Comparison of ENCODE assay signal across 8 cellular contexts in genomic region chr21:42199488-42200463, GRCh38. TPM values are rescaled to one million over a fixed set of nuclear protein-coding genes. Genes with fewer than 3 reads are reported as not detected.
DNase-seq lines count a peak whose midpoint lies in the region; ATAC-seq and TF ChIP-seq lines count a peak whose summit lies in the region.

No MANE protein-coding gene starts in this region.

- intact Hi-C loops in activated T-helper 1 cell treated with anti-CD3 and anti-CD28 coated beads, Interleukin-12 subunit alpha, Interleukin-12 subunit beta, Interleukin-2, Interleukin-4 antibody, amounts not matched to agents 30 ng/mL and 10 ng/mL and 1 ng/mL, durations not matched to agents 14 hours and 24 hours and 36 hours (cut with micrococcal nuclease): no loop called here

- DNase-seq in NCI-H510A treated with DMSO at 0.1 percent for 48 hours (lab: John Stamatoyannopoulos, UW) (peak; percentile 16), NCI-H510A (lab: John Stamatoyannopoulos, UW) (no peak), NCI-H69 (lab: John Stamatoyannopoulos, UW) (peak; percentile 65), choroid plexus epithelial cell (ENCODE audit: low read depth) (peak; percentile 87), non-pigmented ciliary epithelial cell (ENCODE audit: low read depth) (peak; percentile 37), NCI-H1048 (lab: John Stamatoyannopoulos, UW) (no peak)
- no peak for DNase-seq in activated T-helper 1 cell treated with anti-CD3 and anti-CD28 coated beads, Interleukin-12 subunit alpha, Interleukin-12 subunit beta, Interleukin-2, Interleukin-4 antibody, amounts not matched to agents 30 ng/mL and 10 ng/mL and 1 ng/mL, durations not matched to agents 14 hours and 24 hours and 36 hours (ENCODE audit: low spot score)

- no peak for ATAC-seq in HG02870 (IDR thresholded peaks at IDR 0.05; ENCODE audit: unreplicated experiment)

- H3K4me1 Mint-ChIP-seq in activated T-helper 1 cell treated with anti-CD3 and anti-CD28 coated beads, Interleukin-12 subunit alpha, Interleukin-12 subunit beta, Interleukin-2, Interleukin-4 antibody, amounts not matched to agents 30 ng/mL and 10 ng/mL and 1 ng/mL, durations not matched to agents 14 hours and 24 hours and 36 hours (ENCODE audit: low read depth): peaks cover 53% of the 10 kb centered on the region

- no peaks in the 10 kb centered on the region for H3K9me3 Mint-ChIP-seq in activated T-helper 1 cell treated with anti-CD3 and anti-CD28 coated beads, Interleukin-12 subunit alpha, Interleukin-12 subunit beta, Interleukin-2, Interleukin-4 antibody, amounts not matched to agents 30 ng/mL and 10 ng/mL and 1 ng/mL, durations not matched to agents 14 hours and 24 hours and 36 hours

- no peak for TF ChIP-seq CTCF in choroid plexus epithelial cell (conservative IDR thresholded peaks at IDR 0.05; ENCODE audit: low read depth, low read length)

- H3K27me3 Mint-ChIP-seq in activated T-helper 1 cell treated with anti-CD3 and anti-CD28 coated beads, Interleukin-12 subunit alpha, Interleukin-12 subunit beta, Interleukin-2, Interleukin-4 antibody, amounts not matched to agents 30 ng/mL and 10 ng/mL and 1 ng/mL, durations not matched to agents 14 hours and 24 hours and 36 hours (ENCODE audit: insufficient read depth): peaks cover 5% of the 10 kb centered on the region

- H3K27ac Mint-ChIP-seq in activated T-helper 1 cell treated with anti-CD3 and anti-CD28 coated beads, Interleukin-12 subunit alpha, Interleukin-12 subunit beta, Interleukin-2, Interleukin-4 antibody, amounts not matched to agents 30 ng/mL and 10 ng/mL and 1 ng/mL, durations not matched to agents 14 hours and 24 hours and 36 hours: no peak overlapping the region

- H3K4me3 Mint-ChIP-seq in activated T-helper 1 cell treated with anti-CD3 and anti-CD28 coated beads, Interleukin-12 subunit alpha, Interleukin-12 subunit beta, Interleukin-2, Interleukin-4 antibody, amounts not matched to agents 30 ng/mL and 10 ng/mL and 1 ng/mL, durations not matched to agents 14 hours and 24 hours and 36 hours: no peak overlapping the region

- H3K36me3 Mint-ChIP-seq in activated T-helper 1 cell treated with anti-CD3 and anti-CD28 coated beads, Interleukin-12 subunit alpha, Interleukin-12 subunit beta, Interleukin-2, Interleukin-4 antibody, amounts not matched to agents 30 ng/mL and 10 ng/mL and 1 ng/mL, durations not matched to agents 14 hours and 24 hours and 36 hours (ENCODE audit: low read depth): peaks cover 6% of the 10 kb centered on the region

- no peak overlapping the region for H3K4me3 ChIP-seq in choroid plexus epithelial cell (ENCODE audit: low read depth, low read length)

RNA-seq across cellular contexts. Expression of gene ABCG1, which starts 19.2 kb away (rescaled TPM):
- total RNA-seq in activated T-helper 1 cell treated with anti-CD3 and anti-CD28 coated beads, Interleukin-12 subunit alpha, Interleukin-12 subunit beta, Interleukin-2, Interleukin-4 antibody, amounts not matched to agents 30 ng/mL and 10 ng/mL and 1 ng/mL, durations not matched to agents 14 hours and 24 hours and 36 hours: 9.3 and 10.2 TPM in 2 replicates

Comparison
In these comparisons a context has a peak if more than half of its experiments do, and no peak if none do; other contexts are left out.
1. DNase-seq: peak in NCI-H510A treated with DMSO at 0.1 percent for 48 hours (single experiment), NCI-H69 (single experiment), choroid plexus epithelial cell (single experiment) and non-pigmented ciliary epithelial cell (single experiment); none in NCI-H510A (single experiment), activated T-helper 1 cell treated with anti-CD3 and anti-CD28 coated beads, Interleukin-12 subunit alpha, Interleukin-12 subunit beta, Interleukin-2, Interleukin-4 antibody, amounts not matched to agents 30 ng/mL and 10 ng/mL and 1 ng/mL, durations not matched to agents 14 hours and 24 hours and 36 hours (single experiment) and NCI-H1048 (single experiment).